ENCODE assay signal across 2 cellular contexts in the genomic region with DNA sequence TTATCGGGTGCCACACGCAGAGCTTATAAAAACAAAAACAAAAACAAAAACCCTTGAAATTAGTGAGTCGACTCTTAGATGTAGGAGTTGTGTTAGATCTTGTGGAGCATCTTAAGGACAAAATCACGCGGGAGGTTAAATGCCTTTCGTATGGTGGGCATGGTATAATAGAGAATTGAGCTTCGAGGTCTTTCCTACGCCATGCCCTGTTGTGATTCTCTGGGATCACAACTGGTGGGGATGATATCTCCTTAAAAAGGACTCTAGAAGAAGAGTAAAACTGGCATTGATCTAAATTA.
TF ChIP-seq lines count a peak whose summit lies in the region.

No MANE protein-coding gene starts in this region.

TF ChIP-seq in H1, 55 proteins besides CTCF, POLR2A, EP300 and RAD21:
- TF ChIP-seq TEAD4 (IDR thresholded peaks at IDR 0.05; ENCODE audit: low read depth, low read length) (no peak), RBBP5 (IDR thresholded peaks at IDR 0.05; ENCODE audit: borderline replicate concordance, low read depth, low read length) (no peak), ASH2L (IDR thresholded peaks at IDR 0.05; ENCODE audit: low read length) (peak; percentile 75), HDAC6 (IDR thresholded peaks at IDR 0.05; ENCODE audit: low read depth, low read length) (no peak), SRF (IDR thresholded peaks at IDR 0.05; ENCODE audit: low read depth, low read length) (no peak), GTF2F1 (IDR thresholded peaks at IDR 0.05; ENCODE audit: borderline replicate concordance, low read depth, low read length) (no peak), EGR1 (IDR thresholded peaks at IDR 0.05; ENCODE audit: borderline replicate concordance, low read depth, low read length) (no peak), PHF8 (conservative IDR thresholded peaks at IDR 0.05; ENCODE audit: low read depth, low read length) (0 out of 2 replicates have a peak, but pooled peaks have one; percentile 3), EZH2 (IDR thresholded peaks at IDR 0.05; ENCODE audit: low read depth, low read length, severe bottlenecking) (no peak), E2F6 (IDR thresholded peaks at IDR 0.05) (peak; percentile 37; the same call in 1 of the 2 replicates), RFX5 (IDR thresholded peaks at IDR 0.05; ENCODE audit: borderline replicate concordance, low read depth, low read length) (no peak), BACH1 (IDR thresholded peaks at IDR 0.05; ENCODE audit: low read length) (no peak), POLR2AphosphoS5 (IDR thresholded peaks at IDR 0.05; ENCODE audit: low read depth, low read length) (no peak; the same call in 1 of the 2 replicates), JUND (IDR thresholded peaks at IDR 0.05; ENCODE audit: low read length) (no peak), MAFK (IDR thresholded peaks at IDR 0.05; ENCODE audit: low read depth, low read length) (no peak), KDM4A (IDR thresholded peaks at IDR 0.05; ENCODE audit: low read depth, low read length, severe bottlenecking) (no peak), CBX5 (IDR thresholded peaks at IDR 0.05; ENCODE audit: low read depth, low read length) (no peak), KDM1A (IDR thresholded peaks at IDR 0.05; ENCODE audit: borderline replicate concordance, low read length) (no peak), NANOG (IDR thresholded peaks at IDR 0.05; ENCODE audit: insufficient read depth, low read depth, low read length, poor library complexity, severe bottlenecking) (no peak), FOSL1 (IDR thresholded peaks at IDR 0.05; ENCODE audit: insufficient read depth, low read depth, low read length) (no peak), SIRT6 (IDR thresholded peaks at IDR 0.05; ENCODE audit: low read length) (no peak)
- TF ChIP-seq, protein P1, sequence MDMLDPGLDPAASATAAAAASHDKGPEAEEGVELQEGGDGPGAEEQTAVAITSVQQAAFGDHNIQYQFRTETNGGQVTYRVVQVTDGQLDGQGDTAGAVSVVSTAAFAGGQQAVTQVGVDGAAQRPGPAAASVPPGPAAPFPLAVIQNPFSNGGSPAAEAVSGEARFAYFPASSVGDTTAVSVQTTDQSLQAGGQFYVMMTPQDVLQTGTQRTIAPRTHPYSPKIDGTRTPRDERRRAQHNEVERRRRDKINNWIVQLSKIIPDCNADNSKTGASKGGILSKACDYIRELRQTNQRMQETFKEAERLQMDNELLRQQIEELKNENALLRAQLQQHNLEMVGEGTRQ (IDR thresholded peaks at IDR 0.05; ENCODE audit: low read length), result no peak
- TF ChIP-seq, protein P2, sequence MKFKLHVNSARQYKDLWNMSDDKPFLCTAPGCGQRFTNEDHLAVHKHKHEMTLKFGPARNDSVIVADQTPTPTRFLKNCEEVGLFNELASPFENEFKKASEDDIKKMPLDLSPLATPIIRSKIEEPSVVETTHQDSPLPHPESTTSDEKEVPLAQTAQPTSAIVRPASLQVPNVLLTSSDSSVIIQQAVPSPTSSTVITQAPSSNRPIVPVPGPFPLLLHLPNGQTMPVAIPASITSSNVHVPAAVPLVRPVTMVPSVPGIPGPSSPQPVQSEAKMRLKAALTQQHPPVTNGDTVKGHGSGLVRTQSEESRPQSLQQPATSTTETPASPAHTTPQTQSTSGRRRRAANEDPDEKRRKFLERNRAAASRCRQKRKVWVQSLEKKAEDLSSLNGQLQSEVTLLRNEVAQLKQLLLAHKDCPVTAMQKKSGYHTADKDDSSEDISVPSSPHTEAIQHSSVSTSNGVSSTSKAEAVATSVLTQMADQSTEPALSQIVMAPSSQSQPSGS (IDR thresholded peaks at IDR 0.05; ENCODE audit: low read length), result no peak; the same call in 1 of the 2 replicates

TF ChIP-seq in neural cell, 6 proteins besides CTCF, POLR2A, EP300 and RAD21:
- TF ChIP-seq POLR2AphosphoS5 (IDR thresholded peaks at IDR 0.05), result no peak
- TF ChIP-seq TAF1 (IDR thresholded peaks at IDR 0.05; ENCODE audit: low read depth), result no peak
- TF ChIP-seq EZH2 (IDR thresholded peaks at IDR 0.05; ENCODE audit: borderline replicate concordance, insufficient read depth, low read length, poor library complexity, severe bottlenecking), result no peak
- TF ChIP-seq, protein P3, sequence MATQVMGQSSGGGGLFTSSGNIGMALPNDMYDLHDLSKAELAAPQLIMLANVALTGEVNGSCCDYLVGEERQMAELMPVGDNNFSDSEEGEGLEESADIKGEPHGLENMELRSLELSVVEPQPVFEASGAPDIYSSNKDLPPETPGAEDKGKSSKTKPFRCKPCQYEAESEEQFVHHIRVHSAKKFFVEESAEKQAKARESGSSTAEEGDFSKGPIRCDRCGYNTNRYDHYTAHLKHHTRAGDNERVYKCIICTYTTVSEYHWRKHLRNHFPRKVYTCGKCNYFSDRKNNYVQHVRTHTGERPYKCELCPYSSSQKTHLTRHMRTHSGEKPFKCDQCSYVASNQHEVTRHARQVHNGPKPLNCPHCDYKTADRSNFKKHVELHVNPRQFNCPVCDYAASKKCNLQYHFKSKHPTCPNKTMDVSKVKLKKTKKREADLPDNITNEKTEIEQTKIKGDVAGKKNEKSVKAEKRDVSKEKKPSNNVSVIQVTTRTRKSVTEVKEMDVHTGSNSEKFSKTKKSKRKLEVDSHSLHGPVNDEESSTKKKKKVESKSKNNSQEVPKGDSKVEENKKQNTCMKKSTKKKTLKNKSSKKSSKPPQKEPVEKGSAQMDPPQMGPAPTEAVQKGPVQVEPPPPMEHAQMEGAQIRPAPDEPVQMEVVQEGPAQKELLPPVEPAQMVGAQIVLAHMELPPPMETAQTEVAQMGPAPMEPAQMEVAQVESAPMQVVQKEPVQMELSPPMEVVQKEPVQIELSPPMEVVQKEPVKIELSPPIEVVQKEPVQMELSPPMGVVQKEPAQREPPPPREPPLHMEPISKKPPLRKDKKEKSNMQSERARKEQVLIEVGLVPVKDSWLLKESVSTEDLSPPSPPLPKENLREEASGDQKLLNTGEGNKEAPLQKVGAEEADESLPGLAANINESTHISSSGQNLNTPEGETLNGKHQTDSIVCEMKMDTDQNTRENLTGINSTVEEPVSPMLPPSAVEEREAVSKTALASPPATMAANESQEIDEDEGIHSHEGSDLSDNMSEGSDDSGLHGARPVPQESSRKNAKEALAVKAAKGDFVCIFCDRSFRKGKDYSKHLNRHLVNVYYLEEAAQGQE (IDR thresholded peaks at IDR 0.05; ENCODE audit: borderline replicate concordance), result no peak
- TF ChIP-seq SMC3 (conservative IDR thresholded peaks at IDR 0.05; ENCODE audit: poor library complexity), result no peak
- TF ChIP-seq MXI1 (conservative IDR thresholded peaks at IDR 0.05; ENCODE audit: poor library complexity, severe bottlenecking), result no peak
